8 cellular contexts compared by ENCODE assay signal in the genomic region with DNA sequence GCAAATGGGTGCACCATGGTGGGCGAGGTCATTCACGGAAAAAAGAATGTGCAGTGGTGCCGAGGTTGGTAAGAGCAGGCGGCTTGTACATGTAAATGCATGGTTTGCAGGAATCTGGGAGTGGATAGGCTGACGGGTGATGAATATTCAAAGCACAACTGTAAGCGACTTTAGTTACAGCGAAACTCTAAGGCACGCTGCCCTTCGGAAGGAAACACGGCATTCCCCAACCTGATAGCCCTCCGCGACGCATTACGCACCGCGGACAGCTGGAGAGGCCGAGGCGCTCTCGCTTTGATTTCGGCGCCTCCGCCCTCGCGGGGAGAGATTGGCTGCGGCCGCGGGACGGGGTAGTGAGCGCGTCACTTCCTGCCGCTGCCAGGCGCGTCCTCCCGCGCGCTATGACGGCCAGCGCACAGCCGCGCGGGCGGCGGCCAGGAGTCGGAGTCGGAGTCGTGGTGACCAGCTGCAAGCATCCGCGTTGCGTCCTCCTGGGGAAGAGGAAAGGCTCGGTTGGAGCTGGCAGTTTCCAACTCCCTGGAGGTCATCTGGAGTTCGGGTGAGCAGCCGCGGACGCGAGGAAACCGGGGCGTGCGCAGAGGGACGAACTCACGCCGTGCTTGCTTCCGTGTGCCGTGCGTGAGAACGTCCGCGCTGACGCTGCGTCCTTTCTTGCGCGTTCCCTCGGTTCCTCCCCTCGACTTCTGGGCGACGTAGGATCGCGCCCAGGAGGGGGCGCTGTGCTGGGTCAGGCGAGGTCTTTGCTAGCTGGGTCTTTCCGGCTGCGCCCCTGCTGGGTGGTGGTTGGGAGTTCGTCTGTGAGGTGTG. TPM values are rescaled to one million over a fixed set of nuclear protein-coding genes. Genes with fewer than 3 reads are reported as not detected.
DNase-seq lines count a peak whose midpoint lies in the region; ATAC-seq and TF ChIP-seq lines count a peak whose summit lies in the region.

A gene (plus strand): TSS at position 381 of the 828 bp plus-strand sequence. CDS start 21 bp downstream, at position 402.

- H3K9me3 Mint-ChIP-seq in CD8-positive, alpha-beta memory T cell = peaks cover 0 to 3% (median 0%) of the 10 kb centered on the region in 5 donors
- H3K9me3 Mint-ChIP-seq in activated CD4-positive, alpha-beta memory T cell treated with anti-CD3 and anti-CD28 coated beads for 36 hours = no peaks in the 10 kb centered on the region

- CTCF ChIA-PET in CD8-positive, alpha-beta memory T cell (lab: Charles Lee) = interaction anchor here (0.7 to 4.7 kb wide), 24 partner anchors 9 to 780 kb away, joined by 3 to 39 read pairs (median 4); a partner anchor contains a TSS
- CTCF ChIA-PET in activated CD4-positive, alpha-beta memory T cell treated with anti-CD3 and anti-CD28 coated beads for 36 hours (lab: Charles Lee) = interaction anchor here (0.7 to 3.6 kb wide), 23 partner anchors 10 to 543 kb away, joined by 3 to 30 read pairs (median 4); a partner anchor contains a TSS

- DNase-seq in CD8-positive, alpha-beta memory T cell = peak; percentile 92 to 97 (median 96)
- DNase-seq in HK-2 (ENCODE audit: unreplicated experiment) (peak; percentile 88), NCI-H82 treated with DMSO at 0.1 percent for 48 hours (lab: John Stamatoyannopoulos, UW; ENCODE audit: unreplicated experiment) (peak; percentile 92), dorsolateral prefrontal cortex (peak; percentile 83 to 96 (median 93)), right lobe of liver (peak; percentile 94 to 96 (median 95))
- DNase-seq in activated CD4-positive, alpha-beta memory T cell treated with anti-CD3 and anti-CD28 coated beads for 36 hours = peak; percentile 97
- peak; percentile 91 to 92 for DNase-seq in stimulated activated CD4-positive, alpha-beta T cell treated with anti-CD3 and anti-CD28 coated beads, Interleukin-4, amount 100 ng/mL, for 4 hours

- TF ChIP-seq CTCF in dorsolateral prefrontal cortex (IDR thresholded peaks at IDR 0.05 in 54 of 56, conservative IDR thresholded peaks at IDR 0.05 in 2 of 56; ENCODE audit: low read depth in 1 of 56, partially characterized antibody in 56 of 56) = peak; percentile 74 to 98 (median 92)
- peak; percentile 96 to 100 (median 98) for TF ChIP-seq CTCF in right lobe of liver (IDR thresholded peaks at IDR 0.05)

- intact Hi-C loops in activated CD4-positive, alpha-beta memory T cell treated with anti-CD3 and anti-CD28 coated beads for 36 hours (cut with micrococcal nuclease) = loop anchor here (1.0 to 5.0 kb wide), 9 partner anchors 36 to 940 kb away; a partner anchor contains a TSS
- intact Hi-C loops in dorsolateral prefrontal cortex (cut with DNase I) (loop anchor here (1.0 to 5.0 kb wide), 5 partner anchors 36 to 265 kb away; a partner anchor contains a TSS), right lobe of liver (cut with DNase I) (no loop called here)

- H3K27ac Mint-ChIP-seq in CD8-positive, alpha-beta memory T cell = peak within 1 kb of the TSS; percentile 94 to 100 (median 98)
- peak within 1 kb of the TSS; percentile 98 for H3K27ac Mint-ChIP-seq in activated CD4-positive, alpha-beta memory T cell treated with anti-CD3 and anti-CD28 coated beads for 36 hours

- H3K27me3 ChIP-seq in CD8-positive, alpha-beta memory T cell (ENCODE audit: insufficient read depth, low read length, poor library complexity, severe bottlenecking) = no peaks in the 10 kb centered on the region
- H3K27me3 ChIP-seq in dorsolateral prefrontal cortex (no peaks in the 10 kb centered on the region), right lobe of liver (no peaks in the 10 kb centered on the region)

- H3K9me3 ChIP-seq in CD8-positive, alpha-beta memory T cell (ENCODE audit: low read length) = no peaks in the 10 kb centered on the region
- no peaks in the 10 kb centered on the region for H3K9me3 ChIP-seq in right lobe of liver

- H3K27ac ChIP-seq in CD8-positive, alpha-beta memory T cell (ENCODE audit: low read depth, low read length) = peak within 1 kb of the TSS; percentile 98
- peak within 1 kb of the TSS; percentile 89 to 100 (median 98) for H3K27ac ChIP-seq in dorsolateral prefrontal cortex
- peak within 1 kb of the TSS; percentile 96 to 99 (median 97) for H3K27ac ChIP-seq in right lobe of liver

- H3K36me3 ChIP-seq in CD8-positive, alpha-beta memory T cell (ENCODE audit: insufficient read depth, low read length) = no peaks in the 10 kb centered on the region
- H3K36me3 ChIP-seq in right lobe of liver = peaks cover 0 to 7% (median 0%) of the 10 kb centered on the region in 4 donors

- POLR2A ChIA-PET in CD8-positive, alpha-beta memory T cell (lab: Charles Lee) = interaction anchor here (0.6 to 2.3 kb wide), 11 partner anchors 9 to 1653 kb away, joined by 3 to 13 read pairs (median 4); a partner anchor contains a TSS
- POLR2A ChIA-PET in activated CD4-positive, alpha-beta memory T cell treated with anti-CD3 and anti-CD28 coated beads for 36 hours (lab: Charles Lee) = interaction anchor here (0.5 to 2.4 kb wide), 13 partner anchors 10 to 1161 kb away, joined by 3 to 12 read pairs (median 4); a partner anchor contains a TSS

- peaks cover 0 to 36% (median 11%) of the 10 kb centered on the region in 3 donors for H3K36me3 Mint-ChIP-seq in CD8-positive, alpha-beta memory T cell
- peaks cover 14% of the 10 kb centered on the region for H3K36me3 Mint-ChIP-seq in activated CD4-positive, alpha-beta memory T cell treated with anti-CD3 and anti-CD28 coated beads for 36 hours

- H3K4me1 ChIP-seq in CD8-positive, alpha-beta memory T cell (ENCODE audit: insufficient read depth, low read length) = peaks cover 18% of the 10 kb centered on the region
- peaks cover 0 to 8% (median 0%) of the 10 kb centered on the region in 4 donors for H3K4me1 ChIP-seq in right lobe of liver

- H3K4me1 Mint-ChIP-seq in CD8-positive, alpha-beta memory T cell = peaks cover 24 to 42% (median 35%) of the 10 kb centered on the region in 3 donors
- peaks cover 29% of the 10 kb centered on the region for H3K4me1 Mint-ChIP-seq in activated CD4-positive, alpha-beta memory T cell treated with anti-CD3 and anti-CD28 coated beads for 36 hours (ENCODE audit: low read depth)

- TF ChIP-seq POLR2A in right lobe of liver (IDR thresholded peaks at IDR 0.05) = peak; percentile 93

- H3K4me3 ChIP-seq in CD8-positive, alpha-beta memory T cell (ENCODE audit: low read length) = peak within 1 kb of the TSS; percentile 87
- H3K4me3 ChIP-seq in dorsolateral prefrontal cortex (peak within 1 kb of the TSS; percentile 64 to 97 (median 81)), right lobe of liver (peak within 1 kb of the TSS; percentile 69 to 90 (median 83))

- WGBS in right lobe of liver (ENCODE audit: insufficient coverage, low coverage, low lambda C conversion rate, missing lambda C conversion rate) = 0% methylated on average over 10 of the region's 82 CpGs

- peak within 1 kb of the TSS; percentile 92 to 97 (median 95) for H3K4me3 Mint-ChIP-seq in CD8-positive, alpha-beta memory T cell
- peak within 1 kb of the TSS; percentile 96 for H3K4me3 Mint-ChIP-seq in activated CD4-positive, alpha-beta memory T cell treated with anti-CD3 and anti-CD28 coated beads for 36 hours

- H3K27me3 Mint-ChIP-seq in CD8-positive, alpha-beta memory T cell = peaks cover 0 to 4% of the 10 kb centered on the region in 2 donors
- H3K27me3 Mint-ChIP-seq in activated CD4-positive, alpha-beta memory T cell treated with anti-CD3 and anti-CD28 coated beads for 36 hours = no peaks in the 10 kb centered on the region

- ATAC-seq in GM19452 (IDR thresholded peaks at IDR 0.05; ENCODE audit: unreplicated experiment) (peak; percentile 94), right lobe of liver (peak; percentile 98 to 99 (median 99))

RNA-seq across cellular contexts. Expression of the gene that starts here (rescaled TPM):
- total RNA-seq in CD8-positive, alpha-beta memory T cell = 10 to 100 TPM; 23.9 to 24.0 TPM
- polyA plus RNA-seq in CD8-positive, alpha-beta memory T cell = 7.1 TPM
- total RNA-seq in activated CD4-positive, alpha-beta memory T cell treated with anti-CD3 and anti-CD28 coated beads for 36 hours = 10 to 100 TPM; 18.5 to 19.2 TPM
- total RNA-seq in dorsolateral prefrontal cortex (10 to 100 TPM in 4 of 120 experiments, 1 to 10 TPM in 116; 4.3 to 11.9 (median 6.7) TPM), right lobe of liver (1 to 10 TPM; 5.1 to 7.6 (median 6.3) TPM)

Comparison
In these comparisons a context has a peak if more than half of its experiments do, and no peak if none do; other contexts are left out.
1. Peak in every context shown above with its lines: DNase-seq, ATAC-seq, H3K4me3 ChIP-seq and H3K27ac ChIP-seq.
2. intact Hi-C loops: an anchor here in activated CD4-positive, alpha-beta memory T cell treated with anti-CD3 and anti-CD28 coated beads for 36 hours (1.0 to 5.0 kb wide) and dorsolateral prefrontal cortex (1.0 to 5.0 kb wide); none called in right lobe of liver.